Comparison of ENCODE assay signal across 24 cellular contexts in genomic region chr1:210792250-210792649, GRCh38.
"Had no signal": no experiment of that assay in that cellular context is flagged by ENCODE, and none has a peak within 500 bp of the region (broad histone marks: within the 10 kb centered on the region; RNA-seq: fewer than 3 reads in every experiment).

No MANE protein-coding gene starts in this region.

- H3K79me2 ChIP-seq: parathyroid adenoma had no signal

- H3K36me3 ChIP-seq: ascending aorta, esophagus muscularis mucosa, heart left ventricle, lower lobe of right lung, sigmoid colon, stomach, thyroid gland, upper lobe of right lung had no signal

- H3K27ac ChIP-seq: ascending aorta, esophagus muscularis mucosa, foreskin keratinocyte, heart left ventricle, lower lobe of right lung, parathyroid adenoma, psoas muscle, sigmoid colon, stomach, thyroid gland, upper lobe of right lung had no signal

- H3K9me3 Mint-ChIP-seq: activated naive CD4-positive, alpha-beta T cell treated with anti-CD3 and anti-CD28 coated beads for 36 hours; activated naive CD8-positive, alpha-beta T cell treated with anti-CD3 and anti-CD28 coated beads for 36 hours; stimulated activated memory B cell treated with anti-CD40 and anti-IgM and Interleukin-4, amounts not matched to agents 10 μg/mL and 1 μg/mL and 100 μg/mL, for 72 hours had no signal

- H3K4me3 ChIP-seq: ascending aorta, esophagus muscularis mucosa, heart left ventricle, lower lobe of right lung, psoas muscle, sigmoid colon, stomach, thyroid gland, upper lobe of right lung had no signal

- H3K4me1 Mint-ChIP-seq: activated CD4-positive, alpha-beta T cell treated with anti-CD3 and anti-CD28 coated beads for 36 hours; activated naive CD8-positive, alpha-beta T cell treated with anti-CD3 and anti-CD28 coated beads for 36 hours; naive B cell; stimulated activated memory B cell treated with anti-CD40 and anti-IgM and Interleukin-4, amounts not matched to agents 10 μg/mL and 1 μg/mL and 100 μg/mL, for 72 hours had no signal

- H3K4me1 ChIP-seq: ascending aorta, esophagus muscularis mucosa, foreskin keratinocyte, heart left ventricle, lower lobe of right lung, parathyroid adenoma, psoas muscle, sigmoid colon, stomach, thyroid gland, upper lobe of right lung had no signal

- DNase-seq: activated CD4-positive, alpha-beta T cell treated with anti-CD3 and anti-CD28 coated beads for 36 hours; activated CD4-positive, CD25-positive, alpha-beta regulatory T cell; activated effector memory CD4-positive, alpha-beta T cell treated with anti-CD3 and anti-CD28 coated beads, Interleukin-2, amount 50 U/mL, for 16 hours; activated naive CD4-positive, alpha-beta T cell treated with anti-CD3 and anti-CD28 coated beads for 36 hours; activated naive CD8-positive, alpha-beta T cell treated with anti-CD3 and anti-CD28 coated beads for 36 hours; central memory CD4-positive, alpha-beta T cell; heart left ventricle; hypothalamus; lower lobe of right lung; naive B cell; psoas muscle; sigmoid colon; small intestine; stimulated activated CD4-positive, alpha-beta T cell treated with anti-CD3 and anti-CD28 coated beads, Interleukin-1b, Interleukin-23, amount 100 ng/mL, for 48 hours; stimulated activated CD4-positive, alpha-beta T cell treated with anti-CD3 and anti-CD28 coated beads, Interleukin-4, amount 100 ng/mL, for 4 hours; stimulated activated CD8-positive, alpha-beta memory T cell treated with anti-CD3 and anti-CD28 coated beads, Interleukin-4, amount 100 ng/mL, for 48 hours; stomach; thyroid gland; upper lobe of right lung had no signal

- H3K9me3 ChIP-seq: ascending aorta, esophagus muscularis mucosa, heart left ventricle, lower lobe of right lung, psoas muscle, sigmoid colon, stomach, thyroid gland, upper lobe of right lung had no signal

- H3K27me3 ChIP-seq: ascending aorta, esophagus muscularis mucosa, foreskin keratinocyte, sigmoid colon, thyroid gland, upper lobe of right lung had no signal

- H3K27ac Mint-ChIP-seq: activated CD4-positive, alpha-beta T cell treated with anti-CD3 and anti-CD28 coated beads for 36 hours; activated naive CD4-positive, alpha-beta T cell treated with anti-CD3 and anti-CD28 coated beads for 36 hours; activated naive CD8-positive, alpha-beta T cell treated with anti-CD3 and anti-CD28 coated beads for 36 hours; naive B cell; stimulated activated memory B cell treated with anti-CD40 and anti-IgM and Interleukin-4, amounts not matched to agents 10 μg/mL and 1 μg/mL and 100 μg/mL, for 72 hours had no signal

- H2AFZ ChIP-seq: parathyroid adenoma had no signal

- H3K4me3 Mint-ChIP-seq: activated CD4-positive, alpha-beta T cell treated with anti-CD3 and anti-CD28 coated beads for 36 hours; activated naive CD4-positive, alpha-beta T cell treated with anti-CD3 and anti-CD28 coated beads for 36 hours; activated naive CD8-positive, alpha-beta T cell treated with anti-CD3 and anti-CD28 coated beads for 36 hours; naive B cell; stimulated activated memory B cell treated with anti-CD40 and anti-IgM and Interleukin-4, amounts not matched to agents 10 μg/mL and 1 μg/mL and 100 μg/mL, for 72 hours had no signal

- H3K9ac ChIP-seq: parathyroid adenoma had no signal

- H3K36me3 Mint-ChIP-seq: activated naive CD8-positive, alpha-beta T cell treated with anti-CD3 and anti-CD28 coated beads for 36 hours; naive B cell; stimulated activated memory B cell treated with anti-CD40 and anti-IgM and Interleukin-4, amounts not matched to agents 10 μg/mL and 1 μg/mL and 100 μg/mL, for 72 hours had no signal
